1 cellular context compared by ENCODE assay signal in genomic region chr3:47282424-47283192, GRCh38.
TF ChIP-seq lines count a peak whose summit lies in the region.

TSS of gene KIF9 (minus strand) at chr3:47282799. CDS start at chr3:47277374, 5,425 bp downstream.
TSS of gene KLHL18 (plus strand) at chr3:47282944. CDS start at chr3:47282966, 22 bp downstream.

TF ChIP-seq in GM12878, 131 proteins besides CTCF, POLR2A, EP300 and RAD21 (continued from another document and continues in another):
- peak; percentile 96 for TF ChIP-seq E4F1 (IDR thresholded peaks at IDR 0.05; ENCODE audit: borderline replicate concordance, partially characterized antibody)
- TF ChIP-seq SIN3A (IDR thresholded peaks at IDR 0.05; ENCODE audit: low read depth, low read length) = peak; percentile 100
- 0 out of 2 replicates have a peak, but pooled peaks have one; percentile 19 for TF ChIP-seq SMC3 (IDR thresholded peaks at IDR 0.05; ENCODE audit: borderline replicate concordance, low read length)
- no peak for TF ChIP-seq FOS (IDR thresholded peaks at IDR 0.05; ENCODE audit: borderline replicate concordance, extremely low read depth, insufficient read length)
- TF ChIP-seq SMAD1 (IDR thresholded peaks at IDR 0.05; ENCODE audit: low read depth, partially characterized antibody) = no peak
- peak; percentile 57 for TF ChIP-seq SP1 (IDR thresholded peaks at IDR 0.05; ENCODE audit: low read depth, low read length)
- TF ChIP-seq TCF7 (IDR thresholded peaks at IDR 0.05; ENCODE audit: borderline replicate concordance) = no peak
- peak; percentile 35; the same call in 1 of the 2 replicates for TF ChIP-seq SMAD5 (IDR thresholded peaks at IDR 0.05; ENCODE audit: low read depth)
- TF ChIP-seq, protein P1, sequence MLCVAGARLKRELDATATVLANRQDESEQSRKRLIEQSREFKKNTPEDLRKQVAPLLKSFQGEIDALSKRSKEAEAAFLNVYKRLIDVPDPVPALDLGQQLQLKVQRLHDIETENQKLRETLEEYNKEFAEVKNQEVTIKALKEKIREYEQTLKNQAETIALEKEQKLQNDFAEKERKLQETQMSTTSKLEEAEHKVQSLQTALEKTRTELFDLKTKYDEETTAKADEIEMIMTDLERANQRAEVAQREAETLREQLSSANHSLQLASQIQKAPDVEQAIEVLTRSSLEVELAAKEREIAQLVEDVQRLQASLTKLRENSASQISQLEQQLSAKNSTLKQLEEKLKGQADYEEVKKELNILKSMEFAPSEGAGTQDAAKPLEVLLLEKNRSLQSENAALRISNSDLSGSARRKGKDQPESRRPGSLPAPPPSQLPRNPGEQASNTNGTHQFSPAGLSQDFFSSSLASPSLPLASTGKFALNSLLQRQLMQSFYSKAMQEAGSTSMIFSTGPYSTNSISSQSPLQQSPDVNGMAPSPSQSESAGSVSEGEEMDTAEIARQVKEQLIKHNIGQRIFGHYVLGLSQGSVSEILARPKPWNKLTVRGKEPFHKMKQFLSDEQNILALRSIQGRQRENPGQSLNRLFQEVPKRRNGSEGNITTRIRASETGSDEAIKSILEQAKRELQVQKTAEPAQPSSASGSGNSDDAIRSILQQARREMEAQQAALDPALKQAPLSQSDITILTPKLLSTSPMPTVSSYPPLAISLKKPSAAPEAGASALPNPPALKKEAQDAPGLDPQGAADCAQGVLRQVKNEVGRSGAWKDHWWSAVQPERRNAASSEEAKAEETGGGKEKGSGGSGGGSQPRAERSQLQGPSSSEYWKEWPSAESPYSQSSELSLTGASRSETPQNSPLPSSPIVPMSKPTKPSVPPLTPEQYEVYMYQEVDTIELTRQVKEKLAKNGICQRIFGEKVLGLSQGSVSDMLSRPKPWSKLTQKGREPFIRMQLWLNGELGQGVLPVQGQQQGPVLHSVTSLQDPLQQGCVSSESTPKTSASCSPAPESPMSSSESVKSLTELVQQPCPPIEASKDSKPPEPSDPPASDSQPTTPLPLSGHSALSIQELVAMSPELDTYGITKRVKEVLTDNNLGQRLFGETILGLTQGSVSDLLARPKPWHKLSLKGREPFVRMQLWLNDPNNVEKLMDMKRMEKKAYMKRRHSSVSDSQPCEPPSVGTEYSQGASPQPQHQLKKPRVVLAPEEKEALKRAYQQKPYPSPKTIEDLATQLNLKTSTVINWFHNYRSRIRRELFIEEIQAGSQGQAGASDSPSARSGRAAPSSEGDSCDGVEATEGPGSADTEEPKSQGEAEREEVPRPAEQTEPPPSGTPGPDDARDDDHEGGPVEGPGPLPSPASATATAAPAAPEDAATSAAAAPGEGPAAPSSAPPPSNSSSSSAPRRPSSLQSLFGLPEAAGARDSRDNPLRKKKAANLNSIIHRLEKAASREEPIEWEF (IDR thresholded peaks at IDR 0.05; ENCODE audit: insufficient replicate concordance, low read depth, low read length) = no peak
- peak; percentile 34 for TF ChIP-seq MTA2 (IDR thresholded peaks at IDR 0.05; ENCODE audit: low read depth)
- no peak for TF ChIP-seq BCL3 (IDR thresholded peaks at IDR 0.05; ENCODE audit: borderline replicate concordance, insufficient read depth, low read depth, low read length, poor library complexity, severe bottlenecking)
- peak; percentile 98 for TF ChIP-seq NBN (IDR thresholded peaks at IDR 0.05)
- TF ChIP-seq BHLHE40 (IDR thresholded peaks at IDR 0.05; ENCODE audit: borderline replicate concordance in 1 of 2, low read depth in 2 of 2, low read length in 1 of 2) = peak; percentile 34 to 82; a peak in 1 of 4 replicates
- TF ChIP-seq, protein P2, sequence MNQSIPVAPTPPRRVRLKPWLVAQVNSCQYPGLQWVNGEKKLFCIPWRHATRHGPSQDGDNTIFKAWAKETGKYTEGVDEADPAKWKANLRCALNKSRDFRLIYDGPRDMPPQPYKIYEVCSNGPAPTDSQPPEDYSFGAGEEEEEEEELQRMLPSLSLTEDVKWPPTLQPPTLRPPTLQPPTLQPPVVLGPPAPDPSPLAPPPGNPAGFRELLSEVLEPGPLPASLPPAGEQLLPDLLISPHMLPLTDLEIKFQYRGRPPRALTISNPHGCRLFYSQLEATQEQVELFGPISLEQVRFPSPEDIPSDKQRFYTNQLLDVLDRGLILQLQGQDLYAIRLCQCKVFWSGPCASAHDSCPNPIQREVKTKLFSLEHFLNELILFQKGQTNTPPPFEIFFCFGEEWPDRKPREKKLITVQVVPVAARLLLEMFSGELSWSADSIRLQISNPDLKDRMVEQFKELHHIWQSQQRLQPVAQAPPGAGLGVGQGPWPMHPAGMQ (IDR thresholded peaks at IDR 0.05; ENCODE audit: borderline replicate concordance) = no peak
- no peak for TF ChIP-seq SREBF1 (IDR thresholded peaks at IDR 0.05; ENCODE audit: low read length)
- TF ChIP-seq USF2 (IDR thresholded peaks at IDR 0.05; ENCODE audit: borderline replicate concordance, low read depth, low read length) = no peak
- TF ChIP-seq, protein P3, sequence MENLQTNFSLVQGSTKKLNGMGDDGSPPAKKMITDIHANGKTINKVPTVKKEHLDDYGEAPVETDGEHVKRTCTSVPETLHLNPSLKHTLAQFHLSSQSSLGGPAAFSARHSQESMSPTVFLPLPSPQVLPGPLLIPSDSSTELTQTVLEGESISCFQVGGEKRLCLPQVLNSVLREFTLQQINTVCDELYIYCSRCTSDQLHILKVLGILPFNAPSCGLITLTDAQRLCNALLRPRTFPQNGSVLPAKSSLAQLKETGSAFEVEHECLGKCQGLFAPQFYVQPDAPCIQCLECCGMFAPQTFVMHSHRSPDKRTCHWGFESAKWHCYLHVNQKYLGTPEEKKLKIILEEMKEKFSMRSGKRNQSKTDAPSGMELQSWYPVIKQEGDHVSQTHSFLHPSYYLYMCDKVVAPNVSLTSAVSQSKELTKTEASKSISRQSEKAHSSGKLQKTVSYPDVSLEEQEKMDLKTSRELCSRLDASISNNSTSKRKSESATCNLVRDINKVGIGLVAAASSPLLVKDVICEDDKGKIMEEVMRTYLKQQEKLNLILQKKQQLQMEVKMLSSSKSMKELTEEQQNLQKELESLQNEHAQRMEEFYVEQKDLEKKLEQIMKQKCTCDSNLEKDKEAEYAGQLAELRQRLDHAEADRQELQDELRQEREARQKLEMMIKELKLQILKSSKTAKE (IDR thresholded peaks at IDR 0.05; ENCODE audit: low read depth, poor library complexity, severe bottlenecking) = no peak
- TF ChIP-seq RUNX3 (IDR thresholded peaks at IDR 0.05; ENCODE audit: low read length) = peak; percentile 55
- TF ChIP-seq JUND (IDR thresholded peaks at IDR 0.05; ENCODE audit: low read depth, low read length) = no peak
- peak; percentile 40; the same call in 1 of the 2 replicates for TF ChIP-seq CBX5 (IDR thresholded peaks at IDR 0.05; ENCODE audit: low read depth)
- no peak for TF ChIP-seq CBX3 (IDR thresholded peaks at IDR 0.05; ENCODE audit: borderline replicate concordance, low read depth)
- peak; percentile 93 for TF ChIP-seq LARP7 (IDR thresholded peaks at IDR 0.05)
- peak; percentile 87 for TF ChIP-seq ELK1 (IDR thresholded peaks at IDR 0.05; ENCODE audit: low read depth, low read length)
- TF ChIP-seq CEBPZ (IDR thresholded peaks at IDR 0.05; ENCODE audit: low read depth, low read length) = no peak
- peak; percentile 22; the same call in 1 of the 2 replicates for TF ChIP-seq SPI1 (IDR thresholded peaks at IDR 0.05; ENCODE audit: borderline replicate concordance, insufficient read depth, low read depth, low read length)
- TF ChIP-seq EED (IDR thresholded peaks at IDR 0.05; ENCODE audit: low read depth) = no peak
- no peak for TF ChIP-seq ZNF384 (IDR thresholded peaks at IDR 0.05; ENCODE audit: borderline replicate concordance, low read depth, low read length)
- TF ChIP-seq SUZ12 (IDR thresholded peaks at IDR 0.05; ENCODE audit: unreplicated experiment) = no peak
- TF ChIP-seq, protein P4, sequence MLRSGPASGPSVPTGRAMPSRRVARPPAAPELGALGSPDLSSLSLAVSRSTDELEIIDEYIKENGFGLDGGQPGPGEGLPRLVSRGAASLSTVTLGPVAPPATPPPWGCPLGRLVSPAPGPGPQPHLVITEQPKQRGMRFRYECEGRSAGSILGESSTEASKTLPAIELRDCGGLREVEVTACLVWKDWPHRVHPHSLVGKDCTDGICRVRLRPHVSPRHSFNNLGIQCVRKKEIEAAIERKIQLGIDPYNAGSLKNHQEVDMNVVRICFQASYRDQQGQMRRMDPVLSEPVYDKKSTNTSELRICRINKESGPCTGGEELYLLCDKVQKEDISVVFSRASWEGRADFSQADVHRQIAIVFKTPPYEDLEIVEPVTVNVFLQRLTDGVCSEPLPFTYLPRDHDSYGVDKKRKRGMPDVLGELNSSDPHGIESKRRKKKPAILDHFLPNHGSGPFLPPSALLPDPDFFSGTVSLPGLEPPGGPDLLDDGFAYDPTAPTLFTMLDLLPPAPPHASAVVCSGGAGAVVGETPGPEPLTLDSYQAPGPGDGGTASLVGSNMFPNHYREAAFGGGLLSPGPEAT (IDR thresholded peaks at IDR 0.05; ENCODE audit: low read depth) = peak; percentile 84
- TF ChIP-seq TBL1XR1 (IDR thresholded peaks at IDR 0.05; ENCODE audit: low read depth, low read length) = no peak
- TF ChIP-seq, protein P5, sequence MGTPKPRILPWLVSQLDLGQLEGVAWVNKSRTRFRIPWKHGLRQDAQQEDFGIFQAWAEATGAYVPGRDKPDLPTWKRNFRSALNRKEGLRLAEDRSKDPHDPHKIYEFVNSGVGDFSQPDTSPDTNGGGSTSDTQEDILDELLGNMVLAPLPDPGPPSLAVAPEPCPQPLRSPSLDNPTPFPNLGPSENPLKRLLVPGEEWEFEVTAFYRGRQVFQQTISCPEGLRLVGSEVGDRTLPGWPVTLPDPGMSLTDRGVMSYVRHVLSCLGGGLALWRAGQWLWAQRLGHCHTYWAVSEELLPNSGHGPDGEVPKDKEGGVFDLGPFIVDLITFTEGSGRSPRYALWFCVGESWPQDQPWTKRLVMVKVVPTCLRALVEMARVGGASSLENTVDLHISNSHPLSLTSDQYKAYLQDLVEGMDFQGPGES (IDR thresholded peaks at IDR 0.05) = peak; percentile 38; the same call in 1 of the 2 replicates
- TF ChIP-seq POLR2AphosphoS2 (IDR thresholded peaks at IDR 0.05; ENCODE audit: low read depth, low read length) = peak; percentile 70; the same call in 1 of the 2 replicates
- TF ChIP-seq CHD4 (IDR thresholded peaks at IDR 0.05) = no peak
- peak; percentile 47; the same call in 1 of the 2 replicates for TF ChIP-seq NR2F1 (conservative IDR thresholded peaks at IDR 0.05)
- TF ChIP-seq NR2C2 (IDR thresholded peaks at IDR 0.05; ENCODE audit: borderline replicate concordance, control insufficient read depth, insufficient read length, low read depth) = no peak
- no peak for TF ChIP-seq HDAC2 (IDR thresholded peaks at IDR 0.05)
- peak; percentile 63; the same call in 1 of the 2 replicates for TF ChIP-seq TAF1 (IDR thresholded peaks at IDR 0.05; ENCODE audit: borderline replicate concordance, low read depth, low read length)
